8 cellular contexts compared by ENCODE assay signal in genomic region chr21:43718872-43719747, GRCh38. TPM values are rescaled to one million over a fixed set of nuclear protein-coding genes. Genes with fewer than 3 reads are reported as not detected.
A peak's percentile ranks its signal among the peaks of the same experiment; 100 is the strongest.
DNase-seq lines count a peak whose midpoint lies in the region; ATAC-seq lines count a peak whose summit lies in the region.

Gene PDXK (plus strand): TSS chr21:43719129. CDS start chr21:43719295, 166 bp downstream.

- peak; percentile 96 for DNase-seq in CD1c-positive myeloid dendritic cell (ENCODE audit: extremely low spot score)
- DNase-seq in NOMO-1 treated with dmso at 0.1 percent for 144 hours (lab: John Stamatoyannopoulos, UW; ENCODE audit: unreplicated experiment), result peak; percentile 83
- peak; percentile 74 for DNase-seq in activated CD8-positive, alpha-beta memory T cell treated with anti-CD3 and anti-CD28 coated beads, Interleukin-2, amount 50 U/mL, for 4 hours
- DNase-seq in midbrain (lab: John Stamatoyannopoulos, UW), result peak; percentile 83
- peak; percentile 66 to 75 for DNase-seq in stimulated activated CD8-positive, alpha-beta memory T cell treated with anti-CD3 and anti-CD28 coated beads, Interleukin-15, amount 100 ng/mL, for 48 hours (ENCODE audit: low read depth in 2 of 2)

- ATAC-seq in GM19328 (IDR thresholded peaks at IDR 0.05; ENCODE audit: unreplicated experiment) (peak; percentile 55), HG03460 (IDR thresholded peaks at IDR 0.05; ENCODE audit: unreplicated experiment) (peak; percentile 47)

- in situ Hi-C loops in endometrial microvascular endothelial cells (cut with HindIII; ENCODE audit: inconsistent ontology term, low pct_unique_long_range_greater_than_20kb, low sequenced_read_pairs), result no loop called here

RNA-seq across cellular contexts. Expression of gene PDXK, which starts in this region (rescaled TPM):
- 73.7 TPM for total RNA-seq in endometrial microvascular endothelial cells (ENCODE audit: inconsistent ontology term)

Comparison
In these comparisons a context has a peak if more than half of its experiments do, and no peak if none do; other contexts are left out.
1. Peak in every context shown above with its lines: DNase-seq and ATAC-seq.